ENCODE assay signal across 1 cellular context in genomic region chr2:11829947-11830707, GRCh38.
TF ChIP-seq lines count a peak whose summit lies in the region.

No MANE protein-coding gene starts in this region.

TF ChIP-seq in K562, 482 proteins besides CTCF, POLR2A, EP300 and RAD21 (continued from another document and continues in another):
- TF ChIP-seq CUX1 (CRISPR knock-in tag; IDR thresholded peaks at IDR 0.05): no peak
- TF ChIP-seq, protein P1, sequence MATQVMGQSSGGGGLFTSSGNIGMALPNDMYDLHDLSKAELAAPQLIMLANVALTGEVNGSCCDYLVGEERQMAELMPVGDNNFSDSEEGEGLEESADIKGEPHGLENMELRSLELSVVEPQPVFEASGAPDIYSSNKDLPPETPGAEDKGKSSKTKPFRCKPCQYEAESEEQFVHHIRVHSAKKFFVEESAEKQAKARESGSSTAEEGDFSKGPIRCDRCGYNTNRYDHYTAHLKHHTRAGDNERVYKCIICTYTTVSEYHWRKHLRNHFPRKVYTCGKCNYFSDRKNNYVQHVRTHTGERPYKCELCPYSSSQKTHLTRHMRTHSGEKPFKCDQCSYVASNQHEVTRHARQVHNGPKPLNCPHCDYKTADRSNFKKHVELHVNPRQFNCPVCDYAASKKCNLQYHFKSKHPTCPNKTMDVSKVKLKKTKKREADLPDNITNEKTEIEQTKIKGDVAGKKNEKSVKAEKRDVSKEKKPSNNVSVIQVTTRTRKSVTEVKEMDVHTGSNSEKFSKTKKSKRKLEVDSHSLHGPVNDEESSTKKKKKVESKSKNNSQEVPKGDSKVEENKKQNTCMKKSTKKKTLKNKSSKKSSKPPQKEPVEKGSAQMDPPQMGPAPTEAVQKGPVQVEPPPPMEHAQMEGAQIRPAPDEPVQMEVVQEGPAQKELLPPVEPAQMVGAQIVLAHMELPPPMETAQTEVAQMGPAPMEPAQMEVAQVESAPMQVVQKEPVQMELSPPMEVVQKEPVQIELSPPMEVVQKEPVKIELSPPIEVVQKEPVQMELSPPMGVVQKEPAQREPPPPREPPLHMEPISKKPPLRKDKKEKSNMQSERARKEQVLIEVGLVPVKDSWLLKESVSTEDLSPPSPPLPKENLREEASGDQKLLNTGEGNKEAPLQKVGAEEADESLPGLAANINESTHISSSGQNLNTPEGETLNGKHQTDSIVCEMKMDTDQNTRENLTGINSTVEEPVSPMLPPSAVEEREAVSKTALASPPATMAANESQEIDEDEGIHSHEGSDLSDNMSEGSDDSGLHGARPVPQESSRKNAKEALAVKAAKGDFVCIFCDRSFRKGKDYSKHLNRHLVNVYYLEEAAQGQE (CRISPR knock-in tag; IDR thresholded peaks at IDR 0.05; ENCODE audit: low read depth): no peak
- TF ChIP-seq KHSRP (IDR thresholded peaks at IDR 0.05): no peak
- no peak for TF ChIP-seq KDM5B (IDR thresholded peaks at IDR 0.05; ENCODE audit: insufficient replicate concordance, low read depth, low read length)
- no peak for TF ChIP-seq RREB1 (CRISPR knock-in tag; IDR thresholded peaks at IDR 0.05)
- no peak for TF ChIP-seq ZC3H4 (CRISPR knock-in tag; IDR thresholded peaks at IDR 0.05; ENCODE audit: borderline replicate concordance)
- no peak for TF ChIP-seq SIRT6 (IDR thresholded peaks at IDR 0.05; ENCODE audit: low read depth, low read length)
- TF ChIP-seq MEF2A (IDR thresholded peaks at IDR 0.05; ENCODE audit: control insufficient read depth, low read depth, low read length): no peak
- no peak for TF ChIP-seq SAFB (IDR thresholded peaks at IDR 0.05; ENCODE audit: borderline replicate concordance, low read depth, low read length)
- no peak for TF ChIP-seq KAT8 (IDR thresholded peaks at IDR 0.05; ENCODE audit: low read depth)
- peak; percentile 69; the same call in 1 of the 2 replicates for TF ChIP-seq GTF2E2 (tag; IDR thresholded peaks at IDR 0.05)
- no peak for TF ChIP-seq ZFPM2 (CRISPR knock-in tag; IDR thresholded peaks at IDR 0.05)
- 0 out of 2 replicates have a peak, but pooled peaks have one; percentile 16 for TF ChIP-seq ZNF431 (CRISPR knock-in tag; IDR thresholded peaks at IDR 0.05)
- TF ChIP-seq, protein P2, sequence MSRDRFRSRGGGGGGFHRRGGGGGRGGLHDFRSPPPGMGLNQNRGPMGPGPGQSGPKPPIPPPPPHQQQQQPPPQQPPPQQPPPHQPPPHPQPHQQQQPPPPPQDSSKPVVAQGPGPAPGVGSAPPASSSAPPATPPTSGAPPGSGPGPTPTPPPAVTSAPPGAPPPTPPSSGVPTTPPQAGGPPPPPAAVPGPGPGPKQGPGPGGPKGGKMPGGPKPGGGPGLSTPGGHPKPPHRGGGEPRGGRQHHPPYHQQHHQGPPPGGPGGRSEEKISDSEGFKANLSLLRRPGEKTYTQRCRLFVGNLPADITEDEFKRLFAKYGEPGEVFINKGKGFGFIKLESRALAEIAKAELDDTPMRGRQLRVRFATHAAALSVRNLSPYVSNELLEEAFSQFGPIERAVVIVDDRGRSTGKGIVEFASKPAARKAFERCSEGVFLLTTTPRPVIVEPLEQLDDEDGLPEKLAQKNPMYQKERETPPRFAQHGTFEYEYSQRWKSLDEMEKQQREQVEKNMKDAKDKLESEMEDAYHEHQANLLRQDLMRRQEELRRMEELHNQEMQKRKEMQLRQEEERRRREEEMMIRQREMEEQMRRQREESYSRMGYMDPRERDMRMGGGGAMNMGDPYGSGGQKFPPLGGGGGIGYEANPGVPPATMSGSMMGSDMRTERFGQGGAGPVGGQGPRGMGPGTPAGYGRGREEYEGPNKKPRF (IDR thresholded peaks at IDR 0.05; ENCODE audit: low read depth, low read length): no peak
- TF ChIP-seq GABPB2 (CRISPR knock-in tag; conservative IDR thresholded peaks at IDR 0.05): no peak
- TF ChIP-seq NUFIP1 (IDR thresholded peaks at IDR 0.05; ENCODE audit: partially characterized antibody): no peak
- TF ChIP-seq, protein P3, sequence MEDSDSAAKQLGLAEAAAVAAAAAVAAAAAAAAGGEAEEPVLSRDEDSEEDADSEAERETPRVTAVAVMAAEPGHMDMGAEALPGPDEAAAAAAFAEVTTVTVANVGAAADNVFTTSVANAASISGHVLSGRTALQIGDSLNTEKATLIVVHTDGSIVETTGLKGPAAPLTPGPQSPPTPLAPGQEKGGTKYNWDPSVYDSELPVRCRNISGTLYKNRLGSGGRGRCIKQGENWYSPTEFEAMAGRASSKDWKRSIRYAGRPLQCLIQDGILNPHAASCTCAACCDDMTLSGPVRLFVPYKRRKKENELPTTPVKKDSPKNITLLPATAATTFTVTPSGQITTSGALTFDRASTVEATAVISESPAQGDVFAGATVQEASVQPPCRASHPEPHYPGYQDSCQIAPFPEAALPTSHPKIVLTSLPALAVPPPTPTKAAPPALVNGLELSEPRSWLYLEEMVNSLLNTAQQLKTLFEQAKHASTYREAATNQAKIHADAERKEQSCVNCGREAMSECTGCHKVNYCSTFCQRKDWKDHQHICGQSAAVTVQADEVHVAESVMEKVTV (CRISPR knock-in tag; IDR thresholded peaks at IDR 0.05): peak; percentile 82
- 0 out of 2 replicates have a peak, but pooled peaks have one; percentile 47 for TF ChIP-seq HIVEP1 (CRISPR knock-in tag; IDR thresholded peaks at IDR 0.05)
- peak; percentile 30; the same call in 1 of the 2 replicates for TF ChIP-seq KAT7 (CRISPR knock-in tag; IDR thresholded peaks at IDR 0.05; ENCODE audit: borderline replicate concordance)
- TF ChIP-seq NBN (IDR thresholded peaks at IDR 0.05; ENCODE audit: low read depth): peak; percentile 87; the same call in 1 of the 2 replicates
- no peak for TF ChIP-seq ZNF668 (CRISPR knock-in tag; IDR thresholded peaks at IDR 0.05)
- no peak for TF ChIP-seq CBX1 (IDR thresholded peaks at IDR 0.05; ENCODE audit: low read depth)
- TF ChIP-seq ZFP36 (IDR thresholded peaks at IDR 0.05; ENCODE audit: low read depth, low read length, partially characterized antibody): peak; percentile 22
- TF ChIP-seq TAF9B (IDR thresholded peaks at IDR 0.05; ENCODE audit: partially characterized antibody): peak; percentile 43
- 0 out of 2 replicates have a peak, but pooled peaks have one; percentile 60 for TF ChIP-seq ZEB2 (IDR thresholded peaks at IDR 0.05)
- peak; percentile 37 for TF ChIP-seq TAF1 (IDR thresholded peaks at IDR 0.05; ENCODE audit: control insufficient read depth, extremely low read depth, insufficient read depth, low read length, severe bottlenecking)
- no peak for TF ChIP-seq EHMT2 (IDR thresholded peaks at IDR 0.05)
- TF ChIP-seq, protein P4, sequence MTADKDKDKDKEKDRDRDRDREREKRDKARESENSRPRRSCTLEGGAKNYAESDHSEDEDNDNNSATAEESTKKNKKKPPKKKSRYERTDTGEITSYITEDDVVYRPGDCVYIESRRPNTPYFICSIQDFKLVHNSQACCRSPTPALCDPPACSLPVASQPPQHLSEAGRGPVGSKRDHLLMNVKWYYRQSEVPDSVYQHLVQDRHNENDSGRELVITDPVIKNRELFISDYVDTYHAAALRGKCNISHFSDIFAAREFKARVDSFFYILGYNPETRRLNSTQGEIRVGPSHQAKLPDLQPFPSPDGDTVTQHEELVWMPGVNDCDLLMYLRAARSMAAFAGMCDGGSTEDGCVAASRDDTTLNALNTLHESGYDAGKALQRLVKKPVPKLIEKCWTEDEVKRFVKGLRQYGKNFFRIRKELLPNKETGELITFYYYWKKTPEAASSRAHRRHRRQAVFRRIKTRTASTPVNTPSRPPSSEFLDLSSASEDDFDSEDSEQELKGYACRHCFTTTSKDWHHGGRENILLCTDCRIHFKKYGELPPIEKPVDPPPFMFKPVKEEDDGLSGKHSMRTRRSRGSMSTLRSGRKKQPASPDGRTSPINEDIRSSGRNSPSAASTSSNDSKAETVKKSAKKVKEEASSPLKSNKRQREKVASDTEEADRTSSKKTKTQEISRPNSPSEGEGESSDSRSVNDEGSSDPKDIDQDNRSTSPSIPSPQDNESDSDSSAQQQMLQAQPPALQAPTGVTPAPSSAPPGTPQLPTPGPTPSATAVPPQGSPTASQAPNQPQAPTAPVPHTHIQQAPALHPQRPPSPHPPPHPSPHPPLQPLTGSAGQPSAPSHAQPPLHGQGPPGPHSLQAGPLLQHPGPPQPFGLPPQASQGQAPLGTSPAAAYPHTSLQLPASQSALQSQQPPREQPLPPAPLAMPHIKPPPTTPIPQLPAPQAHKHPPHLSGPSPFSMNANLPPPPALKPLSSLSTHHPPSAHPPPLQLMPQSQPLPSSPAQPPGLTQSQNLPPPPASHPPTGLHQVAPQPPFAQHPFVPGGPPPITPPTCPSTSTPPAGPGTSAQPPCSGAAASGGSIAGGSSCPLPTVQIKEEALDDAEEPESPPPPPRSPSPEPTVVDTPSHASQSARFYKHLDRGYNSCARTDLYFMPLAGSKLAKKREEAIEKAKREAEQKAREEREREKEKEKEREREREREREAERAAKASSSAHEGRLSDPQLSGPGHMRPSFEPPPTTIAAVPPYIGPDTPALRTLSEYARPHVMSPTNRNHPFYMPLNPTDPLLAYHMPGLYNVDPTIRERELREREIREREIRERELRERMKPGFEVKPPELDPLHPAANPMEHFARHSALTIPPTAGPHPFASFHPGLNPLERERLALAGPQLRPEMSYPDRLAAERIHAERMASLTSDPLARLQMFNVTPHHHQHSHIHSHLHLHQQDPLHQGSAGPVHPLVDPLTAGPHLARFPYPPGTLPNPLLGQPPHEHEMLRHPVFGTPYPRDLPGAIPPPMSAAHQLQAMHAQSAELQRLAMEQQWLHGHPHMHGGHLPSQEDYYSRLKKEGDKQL (CRISPR knock-in tag; IDR thresholded peaks at IDR 0.05; ENCODE audit: borderline replicate concordance): no peak
- no peak for TF ChIP-seq GTF2F1 (IDR thresholded peaks at IDR 0.05; ENCODE audit: low read depth, low read length)
- peak; percentile 69 for TF ChIP-seq RBBP5 (IDR thresholded peaks at IDR 0.05; ENCODE audit: borderline replicate concordance, insufficient read depth, low read length, poor library complexity, severe bottlenecking)
- TF ChIP-seq SMAD1 (IDR thresholded peaks at IDR 0.05; ENCODE audit: low read depth, low read length, partially characterized antibody): peak; percentile 9
- TF ChIP-seq RUNX1 (IDR thresholded peaks at IDR 0.05; ENCODE audit: low read depth): no peak
- TF ChIP-seq CXXC5 (CRISPR knock-in tag; IDR thresholded peaks at IDR 0.05): no peak
- TF ChIP-seq TBL1XR1 (IDR thresholded peaks at IDR 0.05; ENCODE audit: low read length in 2 of 2): no peak
- no peak for TF ChIP-seq FOXP1 (CRISPR knock-in tag; IDR thresholded peaks at IDR 0.05)
- no peak for TF ChIP-seq ZNF212 (CRISPR knock-in tag; IDR thresholded peaks at IDR 0.05)
